ENCODE assay signal across 10 cellular contexts in genomic region chr11:76671236-76671590, GRCh38. TPM values are rescaled to one million over a fixed set of nuclear protein-coding genes. Genes with fewer than 3 reads are reported as not detected.
DNase-seq lines count a peak whose midpoint lies in the region; ATAC-seq, FAIRE-seq and TF ChIP-seq lines count a peak whose summit lies in the region.
"Had no signal": no experiment of that assay in that cellular context is flagged by ENCODE, and none has a peak within 500 bp of the region (broad histone marks: within the 10 kb centered on the region; RNA-seq: fewer than 3 reads in every experiment).

No MANE protein-coding gene starts in this region.

- peak overlapping the region; percentile 96 for H3K4me2 ChIP-seq in A549

- TF ChIP-seq RAD21 in A549 (conservative IDR thresholded peaks at IDR 0.05 in 1 of 2, IDR thresholded peaks at IDR 0.05 in 1 of 2): no peak

- H3K4me1 ChIP-seq in A549 (peaks cover 8% of the 10 kb centered on the region; the same call in 1 of the 3 replicates), HAP-1 (peaks cover 7% of the 10 kb centered on the region; the same call in 1 of the 2 replicates), colonic mucosa (no peaks in the 10 kb centered on the region)

- TF ChIP-seq POLR2A in A549 (IDR thresholded peaks at IDR 0.05; ENCODE audit: low read length): no peak

- H3K4me3 Mint-ChIP-seq in naive thymus-derived CD8-positive, alpha-beta T cell: peak overlapping the region; percentile 59 to 85 (median 69)

- peak overlapping the region; percentile 21 to 65 for H3K9ac ChIP-seq in colonic mucosa (ENCODE audit: low read depth in 2 of 2, low read length in 2 of 2)

- 74% methylated on average over 8 of the region's 8 CpGs for WGBS in A549 (ENCODE audit: missing lambda C conversion rate)

- peaks cover 11 to 26% (median 17%) of the 10 kb centered on the region in 5 donors for H3K27me3 Mint-ChIP-seq in naive thymus-derived CD8-positive, alpha-beta T cell

- POLR2A ChIA-PET in A549 (lab: Yijun Ruan, JAX): no interaction called here
- POLR2A ChIA-PET in naive thymus-derived CD8-positive, alpha-beta T cell (lab: Charles Lee): no interaction called here

- peak overlapping the region; percentile 59; the same call in 2 of the 3 replicates for H3K4me3 ChIP-seq in A549
- peak overlapping the region; percentile 32 for H3K4me3 ChIP-seq in HAP-1
- H3K4me3 ChIP-seq in colonic mucosa: peak overlapping the region; percentile 58

- ATAC-seq in A549: no peak
- no peak for ATAC-seq in naive thymus-derived CD8-positive, alpha-beta T cell
- no peak for ATAC-seq in HG02840 (IDR thresholded peaks at IDR 0.05; ENCODE audit: low FRiP score, unreplicated experiment)

- no peak for FAIRE-seq in A549 (lab: Jason Lieb, UNC)

- in situ Hi-C loops in HAP-1 (cut with MboI; ENCODE audit: low sequenced_read_pairs) (no loop called here), GM13977 (cut with MboI; ENCODE audit: low pct_unique_long_range_greater_than_20kb, low sequenced_read_pairs, unreplicated experiment) (loop anchor here (25.0 kb wide), 1 partner anchor 459 kb away; the partner anchor contains the start of gene WNT11)

- no peak for TF ChIP-seq EP300 in A549 (IDR thresholded peaks at IDR 0.05)

- DNase-seq in A549 (ENCODE audit: low read depth in 1 of 2, low spot score in 1 of 2): no peak
- no peak for DNase-seq in HAP-1 (ENCODE audit: low spot score in 2 of 2)
- DNase-seq in colonic mucosa: no peak
- peak in 1 of 10 donors; percentile 50 for DNase-seq in naive thymus-derived CD8-positive, alpha-beta T cell
- no peak for DNase-seq in midbrain (lab: John Stamatoyannopoulos, UW)
- DNase-seq in NCI-H1092 treated with DMSO at 0.1 percent for 48 hours (lab: John Stamatoyannopoulos, UW): no peak
- no peak for DNase-seq in GM13977 (ENCODE audit: low spot score)
- DNase-seq: DND-41, NCI-H1417 treated with DMSO at 0.1 percent for 48 hours had no signal

- H3K36me3 ChIP-seq in HAP-1 (replicated peaks): no peaks in the 10 kb centered on the region
- no peaks in the 10 kb centered on the region for H3K36me3 ChIP-seq in colonic mucosa

- TF ChIP-seq CTCF in A549 (IDR thresholded peaks at IDR 0.05) (no peak), colonic mucosa (IDR thresholded peaks at IDR 0.05) (no peak), GM13977 (IDR thresholded peaks at IDR 0.05; ENCODE audit: extremely low read depth, insufficient read depth, missing control alignments) (no peak)

- H3K36me3 Mint-ChIP-seq in naive thymus-derived CD8-positive, alpha-beta T cell: no peaks in the 10 kb centered on the region

- H3K9me3 ChIP-seq in A549 (no peaks in the 10 kb centered on the region), HAP-1 (no peaks in the 10 kb centered on the region), colonic mucosa (no peaks in the 10 kb centered on the region)

- H3K4me1 Mint-ChIP-seq in naive thymus-derived CD8-positive, alpha-beta T cell: peaks cover 11 to 60% (median 25%) of the 10 kb centered on the region in 4 donors

- H3K9me3 Mint-ChIP-seq in naive thymus-derived CD8-positive, alpha-beta T cell: no peaks in the 10 kb centered on the region

- H3K27ac Mint-ChIP-seq in naive thymus-derived CD8-positive, alpha-beta T cell: peak overlapping the region in 3 of 10 donors; percentile 17 to 43 (median 35)

- intact Hi-C loops in colonic mucosa (cut with DNase I): no loop called here

- CTCF ChIA-PET in A549 (lab: Yijun Ruan, JAX): interaction anchor here (2.1 to 6.0 kb wide), 2 partner anchors 9 to 18 kb away, joined by 7 to 56 read pairs; no protein-coding TSS in a partner anchor

- H3K27me3 ChIP-seq in HAP-1 (ENCODE audit: low read depth) (no peaks in the 10 kb centered on the region), colonic mucosa (peaks cover 8% of the 10 kb centered on the region)

- H3K27ac ChIP-seq in A549 (no peak overlapping the region), colonic mucosa (peak overlapping the region; percentile 28)

TF ChIP-seq in A549, 52 proteins besides CTCF, POLR2A, EP300 and RAD21:
- TF ChIP-seq EHF (CRISPR knock-in tag; IDR thresholded peaks at IDR 0.05) (no peak), RNF2 (IDR thresholded peaks at IDR 0.05; ENCODE audit: borderline replicate concordance, low read depth) (no peak), HOXB5 (CRISPR knock-in tag; IDR thresholded peaks at IDR 0.05) (no peak)

RNA-seq across cellular contexts. Expression of gene LRRC32, which starts 0.7 kb away (rescaled TPM):
- polyA plus RNA-seq in A549 (2011; rRNA removed) (0.62 and 1.0 TPM in 2 replicates), A549 (2017; fragmentation: RNase III; extraction: RNeasy Plus Mini Kit Qiagen cat#74134 plus additional on column Dnase treatment) (0.08 to 0.25 TPM (median 0.16 TPM) in 3 replicates)
- polyA plus RNA-seq in A549 (2012; cell fraction: cytosol; rRNA removed): 0.09 and 0.17 TPM in 2 replicates
- polyA plus RNA-seq in A549 (2012; cell fraction: nucleus; rRNA removed): 0.67 and 0.98 TPM in 2 replicates
- 0.29 and 0.37 TPM in 2 replicates for polyA minus RNA-seq in A549 (2011; rRNA and poly(A)+ RNA removed)
- total RNA-seq in colonic mucosa: 10 to 100 TPM in 1 of 2 donors, 1 to 10 TPM in 1; 5.9 to 26.8 TPM
- under 1 TPM in 1 of 2 experiments, not detected in 1; 0.08 TPM for total RNA-seq in naive thymus-derived CD8-positive, alpha-beta T cell
- polyA plus RNA-seq in naive thymus-derived CD8-positive, alpha-beta T cell: not detected

Comparison
In these comparisons a context has a peak if more than half of its experiments do, and no peak if none do; other contexts are left out.
1. RNA of gene LRRC32, which starts 0.7 kb away (total RNA-seq): 5.9 to 26.8 TPM in colonic mucosa; 0.08 TPM in naive thymus-derived CD8-positive, alpha-beta T cell; every median in the first group is over 4 times any median in the second.
2. Peak in every context shown above with its lines, with median percentiles within 50 percentile points of each other: H3K4me3 ChIP-seq.